In the genomic region with DNA sequence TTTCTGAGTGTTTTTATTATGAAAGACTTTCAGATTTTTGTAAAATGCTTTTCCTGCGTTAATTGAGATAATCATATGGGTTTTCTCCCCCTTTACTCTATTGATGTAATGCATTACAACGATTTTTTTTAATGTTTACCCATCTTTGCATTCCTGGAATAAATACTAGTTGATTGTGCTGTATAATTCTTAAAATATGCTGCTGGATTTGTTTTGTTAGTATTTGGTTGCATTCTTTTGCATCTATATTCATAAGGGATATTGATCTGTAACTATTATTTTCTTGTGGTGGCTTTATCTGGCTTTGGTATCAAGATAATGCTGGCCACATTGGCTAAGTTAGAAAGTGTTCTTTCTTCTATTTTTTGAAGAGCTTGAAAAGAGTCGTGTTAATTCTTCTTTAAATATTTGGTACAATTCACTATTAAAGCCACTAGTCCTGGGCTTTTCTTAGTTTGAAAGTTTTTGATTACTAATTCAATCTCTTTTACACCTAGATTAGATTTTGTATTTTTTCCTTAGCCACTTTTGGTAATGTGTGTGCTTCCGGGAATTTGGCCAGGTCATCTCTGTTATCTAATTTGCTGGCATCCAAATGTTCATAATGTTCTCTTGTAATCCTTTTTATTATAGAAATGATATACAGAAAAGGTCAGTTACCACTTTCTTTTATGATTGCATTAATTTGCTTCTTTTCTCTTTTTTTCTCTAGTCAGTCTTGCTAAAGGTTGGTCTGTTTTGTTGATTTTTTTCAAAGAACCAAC, we compare ENCODE assay signal across 17 cellular contexts. TPM values are rescaled to one million over a fixed set of nuclear protein-coding genes. Genes with fewer than 3 reads are reported as not detected.
DNase-seq lines count a peak whose midpoint lies in the region; ATAC-seq, FAIRE-seq and TF ChIP-seq lines count a peak whose summit lies in the region.
"Had no signal": no experiment of that assay in that cellular context is flagged by ENCODE, and none has a peak within 500 bp of the region (broad histone marks: within the 10 kb centered on the region; RNA-seq: fewer than 3 reads in every experiment).

No MANE protein-coding gene starts in this region.

- H3K79me2 ChIP-seq in parathyroid adenoma, result peaks cover 47% of the 10 kb centered on the region

- no peaks in the 10 kb centered on the region for H3K36me3 ChIP-seq in IMR-90 (ENCODE audit: control insufficient read depth, insufficient read depth, low read length)
- H3K36me3 ChIP-seq in adipocyte (ENCODE audit: control insufficient read depth, insufficient read depth, low read length, severe bottlenecking), result no peaks in the 10 kb centered on the region
- no peaks in the 10 kb centered on the region for H3K36me3 ChIP-seq in parathyroid adenoma (ENCODE audit: control insufficient read depth, insufficient read depth, low read length)
- no peaks in the 10 kb centered on the region for H3K36me3 ChIP-seq in endodermal cell (ENCODE audit: control insufficient read depth, insufficient read depth, low read length)
- H3K36me3 ChIP-seq: BLaER1 treated with 17β-estradiol and CSF1 and Interleukin-3, amounts not matched to agents 10 nM and 100 nM had no signal

- H3K56ac ChIP-seq in IMR-90 (ENCODE audit: extremely low read depth, insufficient read depth, low read length), result no peak overlapping the region

- H4K20me1 ChIP-seq in IMR-90 (ENCODE audit: insufficient read depth, low read length), result no peaks in the 10 kb centered on the region
- H4K20me1 ChIP-seq: BLaER1 treated with 17β-estradiol and CSF1 and Interleukin-3, amounts not matched to agents 10 nM and 100 nM had no signal

- H3K27me3 ChIP-seq in IMR-90 (ENCODE audit: control insufficient read depth, insufficient read depth, low read length) (no peaks in the 10 kb centered on the region), adipocyte (replicated peaks; ENCODE audit: control insufficient read depth, insufficient read depth, low read length) (no peaks in the 10 kb centered on the region), parathyroid adenoma (ENCODE audit: control insufficient read depth, insufficient read depth, low read length) (no peaks in the 10 kb centered on the region), endodermal cell (ENCODE audit: control insufficient read depth, insufficient read depth, low read length, poor library complexity, severe bottlenecking) (no peaks in the 10 kb centered on the region)
- H3K27me3 ChIP-seq: BLaER1 treated with 17β-estradiol and CSF1 and Interleukin-3, amounts not matched to agents 10 nM and 100 nM had no signal

- 26% methylated on average over 4 of the region's 4 CpGs for WGBS in A549 (ENCODE audit: missing lambda C conversion rate)
- WGBS in IMR-90 (ENCODE audit: extremely low coverage in 2 of 2, insufficient read length in 1 of 2), 2 experiments, result no CpG with 5 or more reads among the region's 4 CpGs
- WGBS in endodermal cell (ENCODE audit: insufficient coverage in 1 of 2, insufficient read length in 1 of 2), 2 experiments, result 43% methylated on average over 2 of the region's 4 CpGs; no CpG with 5 or more reads in 1 of the 2 experiments

- H3K4me3 Mint-ChIP-seq in endodermal cell, result no peak overlapping the region
- H3K4me3 Mint-ChIP-seq: CD4-positive, alpha-beta T cell; H9 had no signal

- dilution Hi-C loops in IMR-90 (cut with HindIII; ENCODE audit: low sequenced_read_pairs, unreplicated experiment), result no loop called here

- ATAC-seq in A549 (no peak), IMR-90 (ENCODE audit: low read depth) (peak; percentile 65), GM18858 (IDR thresholded peaks at IDR 0.05; ENCODE audit: unreplicated experiment) (no peak)

- no peaks in the 10 kb centered on the region for H3K27me3 Mint-ChIP-seq in endodermal cell (ENCODE audit: insufficient read depth)

- intact Hi-C loops in IMR-90 (cut with micrococcal nuclease), result no loop called here

- H4K5ac ChIP-seq in IMR-90 (ENCODE audit: low read depth, low read length), result no peak overlapping the region

- H4K8ac ChIP-seq in IMR-90 (ENCODE audit: low read depth in 2 of 2, low read length in 2 of 2), result no peak overlapping the region

- H3K4me3 ChIP-seq in A549 (no peak overlapping the region), IMR-90 (ENCODE audit: insufficient read depth, low read depth, low read length) (no peak overlapping the region), adipocyte (ENCODE audit: low read length) (no peak overlapping the region), parathyroid adenoma (ENCODE audit: low read depth, low read length) (no peak overlapping the region), endodermal cell (ENCODE audit: low read length) (no peak overlapping the region)
- H3K4me3 ChIP-seq: BLaER1 treated with 17β-estradiol and CSF1 and Interleukin-3, amounts not matched to agents 10 nM and 100 nM had no signal

- H2BK5ac ChIP-seq in IMR-90 (ENCODE audit: low read depth, low read length, poor library complexity, severe bottlenecking), result no peak overlapping the region

- no peak for FAIRE-seq in A549 (lab: Jason Lieb, UNC)

- H3K9ac ChIP-seq in IMR-90 (ENCODE audit: low read depth, low read length) (no peak overlapping the region), adipocyte (ENCODE audit: low read length) (no peak overlapping the region), parathyroid adenoma (no peak overlapping the region), endodermal cell (ENCODE audit: extremely low read depth, low read length, poor library complexity, severe bottlenecking) (no peak overlapping the region)
- H3K9ac ChIP-seq: BLaER1 treated with 17β-estradiol and CSF1 and Interleukin-3, amounts not matched to agents 10 nM and 100 nM had no signal

- H2BK20ac ChIP-seq in IMR-90 (ENCODE audit: low read depth, low read length), result no peak overlapping the region

- no peaks in the 10 kb centered on the region for H3K36me3 Mint-ChIP-seq in endodermal cell (ENCODE audit: low read depth)

- H3K27ac ChIP-seq in A549 (no peak overlapping the region), IMR-90 (ENCODE audit: insufficient read depth, low read length) (no peak overlapping the region), parathyroid adenoma (peak overlapping the region; percentile 36), endodermal cell (ENCODE audit: low read depth, low read length) (no peak overlapping the region)
- H3K27ac ChIP-seq: BLaER1 treated with 17β-estradiol and CSF1 and Interleukin-3, amounts not matched to agents 10 nM and 100 nM; HL-60 had no signal

- H4K91ac ChIP-seq in IMR-90 (ENCODE audit: insufficient read depth, low read depth, low read length), result no peak overlapping the region

- H3K23ac ChIP-seq in IMR-90 (ENCODE audit: low read depth, low read length), result no peak overlapping the region

- in situ Hi-C loops in IMR-90 (cut with MboI; ENCODE audit: low sequenced_read_pairs), result no loop called here

- TF ChIP-seq CTCF in A549 (IDR thresholded peaks at IDR 0.05) (no peak), IMR-90 (conservative IDR thresholded peaks at IDR 0.05; ENCODE audit: low read depth, low read length) (no peak), parathyroid adenoma (IDR thresholded peaks at IDR 0.05) (no peak), endodermal cell (conservative IDR thresholded peaks at IDR 0.05) (no peak)

- H2AFZ ChIP-seq in IMR-90 (replicated peaks; ENCODE audit: low read length, poor library complexity), result no peak overlapping the region
- H2AFZ ChIP-seq in parathyroid adenoma, result no peak overlapping the region

- H3K4me2 ChIP-seq in A549 (no peak overlapping the region), IMR-90 (ENCODE audit: low read depth, low read length) (no peak overlapping the region), parathyroid adenoma (ENCODE audit: low read length) (peak overlapping the region; percentile 16)
- H3K4me2 ChIP-seq: BLaER1 treated with 17β-estradiol and CSF1 and Interleukin-3, amounts not matched to agents 10 nM and 100 nM had no signal

- CTCF ChIA-PET in A549 (lab: Yijun Ruan, JAX) (no interaction called here), IMR-90 (lab: Yijun Ruan, JAX) (interaction anchor here (0.6 to 1.1 kb wide), 2 partner anchors 11 to 61 kb away, joined by 3 to 5 read pairs; no protein-coding TSS in a partner anchor)

- H3K27ac Mint-ChIP-seq in endodermal cell, result no peak overlapping the region
- H3K27ac Mint-ChIP-seq: CD4-positive, alpha-beta T cell; H9 had no signal

- H2AK5ac ChIP-seq in IMR-90 (ENCODE audit: low read depth, low read length), result no peak overlapping the region

- no peaks in the 10 kb centered on the region for H3K9me3 ChIP-seq in A549
- H3K9me3 ChIP-seq in IMR-90 (ENCODE audit: control insufficient read depth, insufficient read depth, low read length), result no peaks in the 10 kb centered on the region
- H3K9me3 ChIP-seq in adipocyte (ENCODE audit: control insufficient read depth, low read length), result no peaks in the 10 kb centered on the region
- no peaks in the 10 kb centered on the region for H3K9me3 ChIP-seq in parathyroid adenoma (ENCODE audit: control insufficient read depth, low read length)
- no peaks in the 10 kb centered on the region for H3K9me3 ChIP-seq in endodermal cell (ENCODE audit: control insufficient read depth, low read length)
- H3K9me3 ChIP-seq: BLaER1 treated with 17β-estradiol and CSF1 and Interleukin-3, amounts not matched to agents 10 nM and 100 nM had no signal

- POLR2A ChIA-PET in A549 (lab: Yijun Ruan, JAX), result no interaction called here
- POLR2A ChIA-PET in IMR-90 (lab: Charles Lee; ENCODE audit: unreplicated experiment), result no interaction called here

- no peak overlapping the region for H2BK120ac ChIP-seq in IMR-90 (ENCODE audit: low read depth, low read length)

- DNase-seq in A549 (ENCODE audit: low read depth in 1 of 2, low spot score in 1 of 2) (no peak), IMR-90 (no peak), adipocyte (ENCODE audit: low read depth) (peak; percentile 34), endodermal cell (no peak), NCI-H526 treated with DMSO at 0.1 percent for 48 hours (lab: John Stamatoyannopoulos, UW) (no peak)
- DNase-seq: 8988T; ACHN; Calu3; CD4-positive, alpha-beta T cell; DMS 273 treated with DMSO at 0.1 percent for 48 hours; GOT3; H9 had no signal

- TF ChIP-seq RAD21 in A549 (conservative IDR thresholded peaks at IDR 0.05 in 1 of 2, IDR thresholded peaks at IDR 0.05 in 1 of 2), result no peak
- TF ChIP-seq RAD21 in IMR-90 (IDR thresholded peaks at IDR 0.05; ENCODE audit: low read length), result no peak

- no peak overlapping the region for H2AK9ac ChIP-seq in IMR-90 (replicated peaks; ENCODE audit: low read depth, low read length, poor library complexity)

- BruUV-seq in IMR-90 (replicated peaks; lab: Mats Ljungman, UMichigan), result no TSS peak

- H3K4me1 Mint-ChIP-seq in endodermal cell, result no peaks in the 10 kb centered on the region
- H3K4me1 Mint-ChIP-seq: H9 had no signal

- H3K14ac ChIP-seq in IMR-90 (replicated peaks; ENCODE audit: low read depth, low read length), result no peak overlapping the region

- no peak overlapping the region for H3K4ac ChIP-seq in IMR-90 (ENCODE audit: low read depth, low read length)

- H3K79me1 ChIP-seq in IMR-90 (ENCODE audit: low read depth in 1 of 2, low read length in 2 of 2), result no peaks in the 10 kb centered on the region

- H3K18ac ChIP-seq in IMR-90 (ENCODE audit: low read depth, low read length), result no peak overlapping the region

- no peaks in the 10 kb centered on the region for H3K9me1 ChIP-seq in IMR-90 (ENCODE audit: insufficient read depth, low read length)

- H2BK15ac ChIP-seq in IMR-90 (ENCODE audit: low read depth, low read length), result no peak overlapping the region

- no peak for TF ChIP-seq POLR2A in A549 (IDR thresholded peaks at IDR 0.05; ENCODE audit: low read length)
- TF ChIP-seq POLR2A in IMR-90 (IDR thresholded peaks at IDR 0.05; ENCODE audit: low read depth, low read length), result no peak

- H3K4me1 ChIP-seq in A549, result no peaks in the 10 kb centered on the region
- peaks cover 2% of the 10 kb centered on the region; the same call in 1 of the 2 replicates for H3K4me1 ChIP-seq in IMR-90 (ENCODE audit: control insufficient read depth, insufficient read depth, low read length)
- H3K4me1 ChIP-seq in adipocyte (ENCODE audit: control insufficient read depth, insufficient read depth, low read length), result peaks cover 5% of the 10 kb centered on the region
- peaks cover 18% of the 10 kb centered on the region for H3K4me1 ChIP-seq in parathyroid adenoma
- H3K4me1 ChIP-seq in endodermal cell (ENCODE audit: control insufficient read depth, insufficient read depth, low read length), result no peaks in the 10 kb centered on the region
- H3K4me1 ChIP-seq: BLaER1 treated with 17β-estradiol and CSF1 and Interleukin-3, amounts not matched to agents 10 nM and 100 nM had no signal

- TF ChIP-seq EP300 in A549 (IDR thresholded peaks at IDR 0.05), result no peak

- H3K9me3 Mint-ChIP-seq in endodermal cell, result no peaks in the 10 kb centered on the region
- H3K9me3 Mint-ChIP-seq: CD4-positive, alpha-beta T cell; H9 had no signal

RNA-seq across cellular contexts. Expression of a gene that starts 29.8 kb away (rescaled TPM):
- 0.01 and 0.04 TPM in 2 replicates for polyA plus RNA-seq in A549 (2011; rRNA removed)
- not detected in 2 replicates for polyA plus RNA-seq in A549 (2012; cell fraction: cytosol; rRNA removed)
- not detected in 2 replicates for polyA plus RNA-seq in A549 (2012; cell fraction: nucleus; rRNA removed)
- not detected in 3 replicates for polyA plus RNA-seq in A549 (2017; fragmentation: RNase III; extraction: RNeasy Plus Mini Kit Qiagen cat#74134 plus additional on column Dnase treatment)
- not detected in 2 replicates for polyA minus RNA-seq in A549 (2011; rRNA and poly(A)+ RNA removed)
- total RNA-seq in IMR-90 (2012; rRNA removed), result not detected in 2 replicates
- not detected in 2 replicates for polyA plus RNA-seq in IMR-90 (2012; rRNA removed)
- not detected in 2 replicates for polyA plus RNA-seq in IMR-90 (2012; cell fraction: cytosol; rRNA removed)
- not detected in 2 replicates for polyA plus RNA-seq in IMR-90 (2012; cell fraction: nucleus; rRNA removed; ENCODE audit: low replicate concordance)
- under 1 TPM in 1 of 2 donors, not detected in 1; 0.09 TPM for total RNA-seq in endodermal cell
- polyA plus RNA-seq in endodermal cell (2013, experiment 1 of 2), result not detected
- polyA plus RNA-seq in endodermal cell (2013, experiment 2 of 2), result not detected
- total RNA-seq: CD4-positive, alpha-beta T cell; Daoy; H9 had no signal
